In genomic region chr18:13236411-13236810, GRCh38 we compare ENCODE assay signal across 13 cellular contexts.
"Had no signal": no experiment of that assay in that cellular context is flagged by ENCODE, and none has a peak within 500 bp of the region (broad histone marks: within the 10 kb centered on the region; RNA-seq: fewer than 3 reads in every experiment).

No MANE protein-coding gene starts in this region.

- H3K27ac ChIP-seq: colonic mucosa, gastrocnemius medialis, SJSA1, VCaP had no signal

- H3K4me1 ChIP-seq: colonic mucosa, SJSA1, uterus had no signal

- H3K27me3 ChIP-seq: colonic mucosa, gastrocnemius medialis, SJSA1, stomach, uterus had no signal

- DNase-seq: activated CD8-positive, alpha-beta T cell treated with anti-CD3 and anti-CD28 coated beads for 36 hours; colonic mucosa; effector CD4-positive, alpha-beta T cell; kidney; stimulated activated CD4-positive, alpha-beta T cell treated with anti-CD3 and anti-CD28 coated beads, Interleukin-15, amount 100 ng/mL, for 24 hours; stimulated activated CD4-positive, alpha-beta T cell treated with anti-CD3 and anti-CD28 coated beads, Interleukin-4, amount 100 ng/mL, for 4 hours; stomach; SW 1271 had no signal

- ATAC-seq: activated CD8-positive, alpha-beta T cell treated with anti-CD3 and anti-CD28 coated beads for 36 hours; natural killer cell treated with Interleukin-12 subunit alpha and Interleukin-12 subunit beta and Interleukin-15 and Interleukin-18, amount 100 ng/mL, for 72 hours had no signal

- H3K4me3 ChIP-seq: colonic mucosa, gastrocnemius medialis, SJSA1, stomach, uterus had no signal

- H3K36me3 ChIP-seq: colonic mucosa, gastrocnemius medialis, SJSA1, stomach, uterus had no signal

- H3K9me3 ChIP-seq: colonic mucosa, gastrocnemius medialis, SJSA1, stomach, uterus had no signal
